ENCODE assay signal across 1 cellular context in the genomic region with DNA sequence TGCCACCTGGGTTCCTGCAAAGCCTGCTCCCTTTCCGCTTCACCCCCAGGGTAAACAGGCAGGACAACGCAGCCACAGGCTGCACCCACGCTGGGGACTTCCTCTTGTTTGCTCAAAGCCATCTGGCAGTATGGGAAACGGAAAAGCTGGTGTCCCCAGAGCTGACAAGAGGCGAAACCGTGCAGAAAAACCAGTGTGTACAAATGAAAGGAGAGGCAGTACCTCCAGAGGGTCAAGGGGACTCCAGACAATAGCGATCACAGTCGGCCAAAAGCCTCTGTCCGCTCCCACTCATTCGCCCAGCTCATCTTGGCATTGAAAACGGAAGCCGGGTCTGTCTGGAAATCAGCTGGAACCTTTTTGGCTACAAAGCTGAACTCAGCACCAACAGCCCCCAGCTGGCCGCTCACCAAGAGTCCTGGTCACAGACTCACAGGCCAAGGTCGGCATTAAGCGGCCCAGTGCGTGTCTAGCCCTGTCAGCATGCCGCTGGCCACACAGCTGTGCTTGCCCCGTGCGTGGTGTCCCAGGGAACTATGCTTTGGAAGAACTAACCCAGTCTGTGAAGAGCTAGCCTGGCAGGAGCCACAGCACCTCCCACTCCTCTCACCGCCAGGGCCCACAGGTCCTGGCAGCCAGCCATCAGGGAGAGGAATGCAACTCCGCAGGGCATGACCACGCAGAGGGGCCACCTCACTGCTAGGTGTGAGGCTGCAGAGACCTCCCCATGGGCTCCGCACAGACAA.
TF ChIP-seq lines count a peak whose summit lies in the region.

No MANE protein-coding gene starts in this region.

TF ChIP-seq in HepG2, 621 proteins besides CTCF, POLR2A, EP300 and RAD21 (continued from another document and continues in another):
- TF ChIP-seq RORA (CRISPR knock-in tag; IDR thresholded peaks at IDR 0.05): no peak
- TF ChIP-seq ZNF703 (CRISPR knock-in tag; IDR thresholded peaks at IDR 0.05; ENCODE audit: borderline replicate concordance): no peak
- TF ChIP-seq ZNF30 (CRISPR knock-in tag; IDR thresholded peaks at IDR 0.05): no peak
- no peak for TF ChIP-seq TAF15 (IDR thresholded peaks at IDR 0.05; ENCODE audit: low read depth, low read length, poor library complexity, severe bottlenecking)
- TF ChIP-seq, protein P1, sequence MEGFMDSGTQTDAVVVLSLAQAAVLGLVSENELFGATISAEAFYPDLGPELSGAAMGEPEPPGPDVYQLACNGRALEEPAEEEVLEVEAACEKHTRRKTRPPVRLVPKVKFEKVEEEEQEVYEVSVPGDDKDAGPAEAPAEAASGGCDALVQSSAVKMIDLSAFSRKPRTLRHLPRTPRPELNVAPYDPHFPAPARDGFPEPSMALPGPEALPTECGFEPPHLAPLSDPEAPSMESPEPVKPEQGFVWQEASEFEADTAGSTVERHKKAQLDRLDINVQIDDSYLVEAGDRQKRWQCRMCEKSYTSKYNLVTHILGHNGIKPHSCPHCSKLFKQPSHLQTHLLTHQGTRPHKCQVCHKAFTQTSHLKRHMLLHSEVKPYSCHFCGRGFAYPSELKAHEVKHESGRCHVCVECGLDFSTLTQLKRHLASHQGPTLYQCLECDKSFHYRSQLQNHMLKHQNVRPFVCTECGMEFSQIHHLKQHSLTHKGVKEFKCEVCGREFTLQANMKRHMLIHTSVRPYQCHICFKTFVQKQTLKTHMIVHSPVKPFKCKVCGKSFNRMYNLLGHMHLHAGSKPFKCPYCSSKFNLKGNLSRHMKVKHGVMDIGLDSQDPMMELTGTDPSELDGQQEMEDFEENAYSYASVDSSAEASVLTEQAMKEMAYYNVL (CRISPR knock-in tag; IDR thresholded peaks at IDR 0.05; ENCODE audit: borderline replicate concordance): peak; percentile 31; the same call in 1 of the 2 replicates
- TF ChIP-seq NR2F6 (IDR thresholded peaks at IDR 0.05): peak; percentile 66
- peak; percentile 80; the same call in 1 of the 2 replicates for TF ChIP-seq NR2F6 (CRISPR knock-in tag; IDR thresholded peaks at IDR 0.05)
- TF ChIP-seq ZNF451 (CRISPR knock-in tag; IDR thresholded peaks at IDR 0.05): no peak
- no peak for TF ChIP-seq AKAP8 (CRISPR knock-in tag; IDR thresholded peaks at IDR 0.05)
- no peak for TF ChIP-seq TRIM24 (CRISPR knock-in tag; IDR thresholded peaks at IDR 0.05)
- TF ChIP-seq, protein P2, sequence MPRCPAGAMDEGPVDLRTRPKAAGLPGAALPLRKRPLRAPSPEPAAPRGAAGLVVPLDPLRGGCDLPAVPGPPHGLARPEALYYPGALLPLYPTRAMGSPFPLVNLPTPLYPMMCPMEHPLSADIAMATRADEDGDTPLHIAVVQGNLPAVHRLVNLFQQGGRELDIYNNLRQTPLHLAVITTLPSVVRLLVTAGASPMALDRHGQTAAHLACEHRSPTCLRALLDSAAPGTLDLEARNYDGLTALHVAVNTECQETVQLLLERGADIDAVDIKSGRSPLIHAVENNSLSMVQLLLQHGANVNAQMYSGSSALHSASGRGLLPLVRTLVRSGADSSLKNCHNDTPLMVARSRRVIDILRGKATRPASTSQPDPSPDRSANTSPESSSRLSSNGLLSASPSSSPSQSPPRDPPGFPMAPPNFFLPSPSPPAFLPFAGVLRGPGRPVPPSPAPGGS (CRISPR knock-in tag; IDR thresholded peaks at IDR 0.05): peak; percentile 58; the same call in 1 of the 2 replicates
- TF ChIP-seq FOXM1 (CRISPR knock-in tag; IDR thresholded peaks at IDR 0.05): no peak
- TF ChIP-seq, protein P3, sequence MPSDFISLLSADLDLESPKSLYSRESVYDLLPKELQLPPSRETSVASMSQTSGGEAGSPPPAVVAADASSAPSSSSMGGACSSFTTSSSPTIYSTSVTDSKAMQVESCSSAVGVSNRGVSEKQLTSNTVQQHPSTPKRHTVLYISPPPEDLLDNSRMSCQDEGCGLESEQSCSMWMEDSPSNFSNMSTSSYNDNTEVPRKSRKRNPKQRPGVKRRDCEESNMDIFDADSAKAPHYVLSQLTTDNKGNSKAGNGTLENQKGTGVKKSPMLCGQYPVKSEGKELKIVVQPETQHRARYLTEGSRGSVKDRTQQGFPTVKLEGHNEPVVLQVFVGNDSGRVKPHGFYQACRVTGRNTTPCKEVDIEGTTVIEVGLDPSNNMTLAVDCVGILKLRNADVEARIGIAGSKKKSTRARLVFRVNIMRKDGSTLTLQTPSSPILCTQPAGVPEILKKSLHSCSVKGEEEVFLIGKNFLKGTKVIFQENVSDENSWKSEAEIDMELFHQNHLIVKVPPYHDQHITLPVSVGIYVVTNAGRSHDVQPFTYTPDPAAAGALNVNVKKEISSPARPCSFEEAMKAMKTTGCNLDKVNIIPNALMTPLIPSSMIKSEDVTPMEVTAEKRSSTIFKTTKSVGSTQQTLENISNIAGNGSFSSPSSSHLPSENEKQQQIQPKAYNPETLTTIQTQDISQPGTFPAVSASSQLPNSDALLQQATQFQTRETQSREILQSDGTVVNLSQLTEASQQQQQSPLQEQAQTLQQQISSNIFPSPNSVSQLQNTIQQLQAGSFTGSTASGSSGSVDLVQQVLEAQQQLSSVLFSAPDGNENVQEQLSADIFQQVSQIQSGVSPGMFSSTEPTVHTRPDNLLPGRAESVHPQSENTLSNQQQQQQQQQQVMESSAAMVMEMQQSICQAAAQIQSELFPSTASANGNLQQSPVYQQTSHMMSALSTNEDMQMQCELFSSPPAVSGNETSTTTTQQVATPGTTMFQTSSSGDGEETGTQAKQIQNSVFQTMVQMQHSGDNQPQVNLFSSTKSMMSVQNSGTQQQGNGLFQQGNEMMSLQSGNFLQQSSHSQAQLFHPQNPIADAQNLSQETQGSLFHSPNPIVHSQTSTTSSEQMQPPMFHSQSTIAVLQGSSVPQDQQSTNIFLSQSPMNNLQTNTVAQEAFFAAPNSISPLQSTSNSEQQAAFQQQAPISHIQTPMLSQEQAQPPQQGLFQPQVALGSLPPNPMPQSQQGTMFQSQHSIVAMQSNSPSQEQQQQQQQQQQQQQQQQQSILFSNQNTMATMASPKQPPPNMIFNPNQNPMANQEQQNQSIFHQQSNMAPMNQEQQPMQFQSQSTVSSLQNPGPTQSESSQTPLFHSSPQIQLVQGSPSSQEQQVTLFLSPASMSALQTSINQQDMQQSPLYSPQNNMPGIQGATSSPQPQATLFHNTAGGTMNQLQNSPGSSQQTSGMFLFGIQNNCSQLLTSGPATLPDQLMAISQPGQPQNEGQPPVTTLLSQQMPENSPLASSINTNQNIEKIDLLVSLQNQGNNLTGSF (CRISPR knock-in tag; IDR thresholded peaks at IDR 0.05): no peak
- TF ChIP-seq, protein P4, sequence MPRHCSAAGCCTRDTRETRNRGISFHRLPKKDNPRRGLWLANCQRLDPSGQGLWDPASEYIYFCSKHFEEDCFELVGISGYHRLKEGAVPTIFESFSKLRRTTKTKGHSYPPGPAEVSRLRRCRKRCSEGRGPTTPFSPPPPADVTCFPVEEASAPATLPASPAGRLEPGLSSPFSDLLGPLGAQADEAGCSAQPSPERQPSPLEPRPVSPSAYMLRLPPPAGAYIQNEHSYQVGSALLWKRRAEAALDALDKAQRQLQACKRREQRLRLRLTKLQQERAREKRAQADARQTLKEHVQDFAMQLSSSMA (CRISPR knock-in tag; IDR thresholded peaks at IDR 0.05): peak; percentile 81
- TF ChIP-seq ZNF557 (CRISPR knock-in tag; IDR thresholded peaks at IDR 0.05): no peak
- TF ChIP-seq FOXK2 (IDR thresholded peaks at IDR 0.05): no peak
- no peak for TF ChIP-seq IKZF1 (IDR thresholded peaks at IDR 0.05)
- TF ChIP-seq TEAD2 (CRISPR knock-in tag; IDR thresholded peaks at IDR 0.05): no peak
- no peak for TF ChIP-seq CC2D1A (CRISPR knock-in tag; IDR thresholded peaks at IDR 0.05)
- TF ChIP-seq, protein P5, sequence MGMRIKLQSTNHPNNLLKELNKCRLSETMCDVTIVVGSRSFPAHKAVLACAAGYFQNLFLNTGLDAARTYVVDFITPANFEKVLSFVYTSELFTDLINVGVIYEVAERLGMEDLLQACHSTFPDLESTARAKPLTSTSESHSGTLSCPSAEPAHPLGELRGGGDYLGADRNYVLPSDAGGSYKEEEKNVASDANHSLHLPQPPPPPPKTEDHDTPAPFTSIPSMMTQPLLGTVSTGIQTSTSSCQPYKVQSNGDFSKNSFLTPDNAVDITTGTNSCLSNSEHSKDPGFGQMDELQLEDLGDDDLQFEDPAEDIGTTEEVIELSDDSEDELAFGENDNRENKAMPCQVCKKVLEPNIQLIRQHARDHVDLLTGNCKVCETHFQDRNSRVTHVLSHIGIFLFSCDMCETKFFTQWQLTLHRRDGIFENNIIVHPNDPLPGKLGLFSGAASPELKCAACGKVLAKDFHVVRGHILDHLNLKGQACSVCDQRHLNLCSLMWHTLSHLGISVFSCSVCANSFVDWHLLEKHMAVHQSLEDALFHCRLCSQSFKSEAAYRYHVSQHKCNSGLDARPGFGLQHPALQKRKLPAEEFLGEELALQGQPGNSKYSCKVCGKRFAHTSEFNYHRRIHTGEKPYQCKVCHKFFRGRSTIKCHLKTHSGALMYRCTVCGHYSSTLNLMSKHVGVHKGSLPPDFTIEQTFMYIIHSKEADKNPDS (CRISPR knock-in tag; IDR thresholded peaks at IDR 0.05): peak; percentile 42; the same call in 1 of the 2 replicates
- TF ChIP-seq ZNF850 (CRISPR knock-in tag; conservative IDR thresholded peaks at IDR 0.05): no peak
- TF ChIP-seq, protein P6, sequence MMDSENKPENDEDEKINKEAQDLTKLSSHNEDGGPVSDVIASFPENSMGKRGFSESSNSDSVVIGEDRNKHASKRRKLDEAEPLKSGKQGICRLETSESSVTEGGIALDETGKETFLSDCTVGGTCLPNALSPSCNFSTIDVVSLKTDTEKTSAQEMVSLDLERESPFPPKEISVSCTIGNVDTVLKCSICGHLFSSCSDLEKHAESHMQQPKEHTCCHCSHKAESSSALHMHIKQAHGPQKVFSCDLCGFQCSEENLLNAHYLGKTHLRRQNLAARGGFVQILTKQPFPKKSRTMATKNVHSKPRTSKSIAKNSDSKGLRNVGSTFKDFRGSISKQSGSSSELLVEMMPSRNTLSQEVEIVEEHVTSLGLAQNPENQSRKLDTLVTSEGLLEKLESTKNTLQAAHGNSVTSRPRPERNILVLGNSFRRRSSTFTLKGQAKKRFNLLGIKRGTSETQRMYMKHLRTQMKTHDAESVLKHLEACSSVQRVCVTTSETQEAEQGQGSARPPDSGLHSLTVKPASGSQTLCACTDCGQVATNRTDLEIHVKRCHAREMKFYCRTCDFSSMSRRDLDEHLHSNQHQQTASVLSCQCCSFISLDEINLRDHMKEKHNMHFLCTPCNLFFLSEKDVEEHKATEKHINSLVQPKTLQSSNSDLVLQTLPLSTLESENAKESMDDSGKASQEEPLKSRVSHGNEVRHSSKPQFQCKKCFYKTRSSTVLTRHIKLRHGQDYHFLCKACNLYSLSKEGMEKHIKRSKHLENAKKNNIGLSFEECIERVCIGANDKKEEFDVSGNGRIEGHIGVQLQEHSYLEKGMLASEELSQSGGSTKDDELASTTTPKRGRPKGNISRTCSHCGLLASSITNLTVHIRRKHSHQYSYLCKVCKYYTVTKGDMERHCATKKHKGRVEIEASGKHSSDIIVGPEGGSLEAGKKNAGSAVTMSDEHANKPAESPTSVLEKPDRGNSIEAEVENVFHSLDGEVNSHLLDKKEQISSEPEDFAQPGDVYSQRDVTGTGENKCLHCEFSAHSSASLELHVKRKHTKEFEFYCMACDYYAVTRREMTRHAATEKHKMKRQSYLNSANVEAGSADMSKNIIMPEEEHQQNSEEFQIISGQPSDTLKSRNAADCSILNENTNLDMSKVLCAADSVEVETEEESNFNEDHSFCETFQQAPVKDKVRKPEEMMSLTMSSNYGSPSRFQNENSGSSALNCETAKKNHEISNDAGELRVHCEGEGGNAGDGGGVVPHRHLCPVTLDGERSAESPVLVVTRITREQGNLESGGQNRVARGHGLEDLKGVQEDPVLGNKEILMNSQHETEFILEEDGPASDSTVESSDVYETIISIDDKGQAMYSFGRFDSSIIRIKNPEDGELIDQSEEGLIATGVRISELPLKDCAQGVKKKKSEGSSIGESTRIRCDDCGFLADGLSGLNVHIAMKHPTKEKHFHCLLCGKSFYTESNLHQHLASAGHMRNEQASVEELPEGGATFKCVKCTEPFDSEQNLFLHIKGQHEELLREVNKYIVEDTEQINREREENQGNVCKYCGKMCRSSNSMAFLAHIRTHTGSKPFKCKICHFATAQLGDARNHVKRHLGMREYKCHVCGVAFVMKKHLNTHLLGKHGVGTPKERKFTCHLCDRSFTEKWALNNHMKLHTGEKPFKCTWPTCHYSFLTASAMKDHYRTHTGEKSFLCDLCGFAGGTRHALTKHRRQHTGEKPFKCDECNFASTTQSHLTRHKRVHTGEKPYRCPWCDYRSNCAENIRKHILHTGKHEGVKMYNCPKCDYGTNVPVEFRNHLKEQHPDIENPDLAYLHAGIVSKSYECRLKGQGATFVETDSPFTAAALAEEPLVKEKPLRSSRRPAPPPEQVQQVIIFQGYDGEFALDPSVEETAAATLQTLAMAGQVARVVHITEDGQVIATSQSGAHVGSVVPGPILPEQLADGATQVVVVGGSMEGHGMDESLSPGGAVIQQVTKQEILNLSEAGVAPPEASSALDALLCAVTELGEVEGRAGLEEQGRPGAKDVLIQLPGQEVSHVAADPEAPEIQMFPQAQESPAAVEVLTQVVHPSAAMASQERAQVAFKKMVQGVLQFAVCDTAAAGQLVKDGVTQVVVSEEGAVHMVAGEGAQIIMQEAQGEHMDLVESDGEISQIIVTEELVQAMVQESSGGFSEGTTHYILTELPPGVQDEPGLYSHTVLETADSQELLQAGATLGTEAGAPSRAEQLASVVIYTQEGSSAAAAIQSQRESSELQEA (CRISPR knock-in tag; IDR thresholded peaks at IDR 0.05; ENCODE audit: not compliant biosample characterization): no peak
- TF ChIP-seq, protein P7, sequence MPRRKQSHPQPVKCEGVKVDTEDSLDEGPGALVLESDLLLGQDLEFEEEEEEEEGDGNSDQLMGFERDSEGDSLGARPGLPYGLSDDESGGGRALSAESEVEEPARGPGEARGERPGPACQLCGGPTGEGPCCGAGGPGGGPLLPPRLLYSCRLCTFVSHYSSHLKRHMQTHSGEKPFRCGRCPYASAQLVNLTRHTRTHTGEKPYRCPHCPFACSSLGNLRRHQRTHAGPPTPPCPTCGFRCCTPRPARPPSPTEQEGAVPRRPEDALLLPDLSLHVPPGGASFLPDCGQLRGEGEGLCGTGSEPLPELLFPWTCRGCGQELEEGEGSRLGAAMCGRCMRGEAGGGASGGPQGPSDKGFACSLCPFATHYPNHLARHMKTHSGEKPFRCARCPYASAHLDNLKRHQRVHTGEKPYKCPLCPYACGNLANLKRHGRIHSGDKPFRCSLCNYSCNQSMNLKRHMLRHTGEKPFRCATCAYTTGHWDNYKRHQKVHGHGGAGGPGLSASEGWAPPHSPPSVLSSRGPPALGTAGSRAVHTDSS (CRISPR knock-in tag; conservative IDR thresholded peaks at IDR 0.05): no peak
- TF ChIP-seq ZSCAN22 (CRISPR knock-in tag; IDR thresholded peaks at IDR 0.05): no peak
- no peak for TF ChIP-seq PTBP1 (IDR thresholded peaks at IDR 0.05; ENCODE audit: low read depth, low read length, poor library complexity, severe bottlenecking)
- TF ChIP-seq, protein P8, sequence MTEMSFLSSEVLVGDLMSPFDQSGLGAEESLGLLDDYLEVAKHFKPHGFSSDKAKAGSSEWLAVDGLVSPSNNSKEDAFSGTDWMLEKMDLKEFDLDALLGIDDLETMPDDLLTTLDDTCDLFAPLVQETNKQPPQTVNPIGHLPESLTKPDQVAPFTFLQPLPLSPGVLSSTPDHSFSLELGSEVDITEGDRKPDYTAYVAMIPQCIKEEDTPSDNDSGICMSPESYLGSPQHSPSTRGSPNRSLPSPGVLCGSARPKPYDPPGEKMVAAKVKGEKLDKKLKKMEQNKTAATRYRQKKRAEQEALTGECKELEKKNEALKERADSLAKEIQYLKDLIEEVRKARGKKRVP (CRISPR knock-in tag; IDR thresholded peaks at IDR 0.05): 0 out of 4 replicates have a peak, but pooled peaks of 1 of the 2 experiments have one; percentile 23
- no peak for TF ChIP-seq ZNF816 (CRISPR knock-in tag; IDR thresholded peaks at IDR 0.05; ENCODE audit: borderline replicate concordance)
- TF ChIP-seq NONO (IDR thresholded peaks at IDR 0.05): no peak
- peak; percentile 50; the same call in 1 of the 2 replicates for TF ChIP-seq NONO (CRISPR knock-in tag; conservative IDR thresholded peaks at IDR 0.05)
- TF ChIP-seq TBX2 (CRISPR knock-in tag; IDR thresholded peaks at IDR 0.05; ENCODE audit: borderline replicate concordance): peak; percentile 92
